ENCODE assay signal across 27 cellular contexts in genomic region chr7:72087926-72088325, GRCh38.
"Had no signal": no experiment of that assay in that cellular context is flagged by ENCODE, and none has a peak within 500 bp of the region (broad histone marks: within the 10 kb centered on the region; RNA-seq: fewer than 3 reads in every experiment).

No MANE protein-coding gene starts in this region.

- H3K27ac ChIP-seq: neural progenitor cell, pancreas, prostate gland, right lobe of liver, sigmoid colon, stomach, thoracic aorta, tibial artery, transverse colon, upper lobe of right lung, uterus had no signal

- H3K4me2 ChIP-seq: neural progenitor cell had no signal

- H3K4me3 ChIP-seq: neural progenitor cell, pancreas, prostate gland, right lobe of liver, sigmoid colon, stomach, thoracic aorta, tibial artery, transverse colon, upper lobe of right lung, uterus had no signal

- H3K9ac ChIP-seq: neural progenitor cell had no signal

- H3K27me3 ChIP-seq: neural progenitor cell, pancreas, right lobe of liver, sigmoid colon, stomach, tibial artery, transverse colon, upper lobe of right lung, uterus had no signal

- H2AFZ ChIP-seq: neural progenitor cell had no signal

- H3K36me3 ChIP-seq: neural progenitor cell, pancreas, prostate gland, right lobe of liver, sigmoid colon, stomach, thoracic aorta, tibial artery, transverse colon, upper lobe of right lung, uterus had no signal

- H3K9me3 ChIP-seq: pancreas, prostate gland, right lobe of liver, sigmoid colon, stomach, thoracic aorta, tibial artery, upper lobe of right lung, uterus had no signal

- DNase-seq: naive thymus-derived CD4-positive, alpha-beta T cell; natural killer cell; occipital lobe; pancreas; retina; right cardiac atrium; right lobe of liver; small intestine; stimulated activated CD4-positive, alpha-beta T cell treated with anti-CD3 and anti-CD28 coated beads, Interleukin-15, amount 100 ng/mL, for 24 hours; stimulated activated CD4-positive, alpha-beta T cell treated with anti-CD3 and anti-CD28 coated beads, Interleukin-2, amount 100 ng/mL, for 24 hours; stimulated activated CD4-positive, alpha-beta T cell treated with anti-CD3 and anti-CD28 coated beads, Interleukin-2, amount 100 ng/mL, for 48 hours; stimulated activated CD4-positive, alpha-beta T cell treated with anti-CD3 and anti-CD28 coated beads, Interleukin-4, amount 100 ng/mL, for 24 hours; stimulated activated naive B cell treated with anti-CD40 and anti-IgM and Interleukin-4, amounts not matched to agents 10 μg/mL and 1 μg/mL and 100 μg/mL, for 72 hours; stimulated activated naive CD4-positive, alpha-beta T cell treated with Interleukin-2 at 50 U/mL for 16 hours; stomach; tibial artery; transverse colon; upper lobe of right lung; uterus had no signal

- H3K27ac Mint-ChIP-seq: natural killer cell; nephron; neural progenitor cell; stimulated activated effector memory CD8-positive, alpha-beta T cell treated with anti-CD3 and anti-CD28 coated beads, Interleukin-12 subunit alpha, Interleukin-12 subunit beta, amount 100 ng/mL, for 72 hours; stimulated activated naive B cell treated with anti-CD40 and anti-IgM and Interleukin-4, amounts not matched to agents 10 μg/mL and 1 μg/mL and 100 μg/mL, for 72 hours; stimulated activated naive CD8-positive, alpha-beta T cell treated with anti-CD3 and anti-CD28 coated beads, Interleukin-15, Interleukin-2, amounts not matched to agents 100 ng/mL and 50 ng/mL, for 24 hours; type B pancreatic cell had no signal

- H3K27me3 Mint-ChIP-seq: naive thymus-derived CD4-positive, alpha-beta T cell; stimulated activated naive B cell treated with anti-CD40 and anti-IgM and Interleukin-4, amounts not matched to agents 10 μg/mL and 1 μg/mL and 100 μg/mL, for 72 hours; stimulated activated naive CD8-positive, alpha-beta T cell treated with anti-CD3 and anti-CD28 coated beads, Interleukin-15, Interleukin-2, amounts not matched to agents 100 ng/mL and 50 ng/mL, for 24 hours; type B pancreatic cell had no signal

- H3K4me1 Mint-ChIP-seq: natural killer cell; nephron; neural progenitor cell; stimulated activated effector memory CD8-positive, alpha-beta T cell treated with anti-CD3 and anti-CD28 coated beads, Interleukin-12 subunit alpha, Interleukin-12 subunit beta, amount 100 ng/mL, for 72 hours; stimulated activated naive B cell treated with anti-CD40 and anti-IgM and Interleukin-4, amounts not matched to agents 10 μg/mL and 1 μg/mL and 100 μg/mL, for 72 hours had no signal

- ATAC-seq: naive thymus-derived CD4-positive, alpha-beta T cell; natural killer cell; pancreas; right cardiac atrium; right lobe of liver; stimulated activated effector memory CD8-positive, alpha-beta T cell treated with anti-CD3 and anti-CD28 coated beads, Interleukin-12 subunit alpha, Interleukin-12 subunit beta, amount 100 ng/mL, for 72 hours; stimulated activated naive B cell treated with anti-CD40 and anti-IgM and Interleukin-4, amounts not matched to agents 10 μg/mL and 1 μg/mL and 100 μg/mL, for 72 hours; upper lobe of right lung had no signal

- H3K4me3 Mint-ChIP-seq: naive thymus-derived CD4-positive, alpha-beta T cell; natural killer cell; nephron; neural progenitor cell; stimulated activated effector memory CD8-positive, alpha-beta T cell treated with anti-CD3 and anti-CD28 coated beads, Interleukin-12 subunit alpha, Interleukin-12 subunit beta, amount 100 ng/mL, for 72 hours; stimulated activated naive B cell treated with anti-CD40 and anti-IgM and Interleukin-4, amounts not matched to agents 10 μg/mL and 1 μg/mL and 100 μg/mL, for 72 hours; stimulated activated naive CD8-positive, alpha-beta T cell treated with anti-CD3 and anti-CD28 coated beads, Interleukin-15, Interleukin-2, amounts not matched to agents 100 ng/mL and 50 ng/mL, for 24 hours; type B pancreatic cell had no signal

- H3K4me1 ChIP-seq: neural progenitor cell, pancreas, prostate gland, right lobe of liver, sigmoid colon, stomach, tibial artery, transverse colon, upper lobe of right lung, uterus had no signal

- H3K9me3 Mint-ChIP-seq: type B pancreatic cell had no signal

- H3K36me3 Mint-ChIP-seq: naive thymus-derived CD4-positive, alpha-beta T cell; natural killer cell; neural progenitor cell; stimulated activated effector memory CD8-positive, alpha-beta T cell treated with anti-CD3 and anti-CD28 coated beads, Interleukin-12 subunit alpha, Interleukin-12 subunit beta, amount 100 ng/mL, for 72 hours; stimulated activated naive B cell treated with anti-CD40 and anti-IgM and Interleukin-4, amounts not matched to agents 10 μg/mL and 1 μg/mL and 100 μg/mL, for 72 hours; type B pancreatic cell had no signal
